Comparison of ENCODE assay signal across 8 cellular contexts in genomic region chr7:91288208-91288824, GRCh38. TPM values are rescaled to one million over a fixed set of nuclear protein-coding genes. Genes with fewer than 3 reads are reported as not detected.
A peak's percentile ranks its signal among the peaks of the same experiment; 100 is the strongest.
DNase-seq lines count a peak whose midpoint lies in the region; ATAC-seq, FAIRE-seq and TF ChIP-seq lines count a peak whose summit lies in the region.

No MANE protein-coding gene starts in this region.

- no peaks in the 10 kb centered on the region for H3K4me1 Mint-ChIP-seq in immature natural killer cell

- H3K36me3 Mint-ChIP-seq in immature natural killer cell: no peaks in the 10 kb centered on the region

- BruUV-seq in K562 (replicated peaks; lab: Mats Ljungman, UMichigan): no TSS peak

- DNase-seq in Right ventricle myocardium superior (peak; percentile 51), right atrium auricular region (ENCODE audit: low spot score) (no peak), LNCaP clone FGC (ENCODE audit: low read depth) (no peak), K562 (ENCODE audit: extremely low read depth in 1 of 4, low spot score in 3 of 4) (peak; percentile 47 to 81 (median 54)), medulla oblongata (ENCODE audit: extremely low spot score) (peak; percentile 73), immature natural killer cell (no peak), omental fat pad (ENCODE audit: low spot score) (no peak)

- no peak for TF ChIP-seq EP300 in K562 (IDR thresholded peaks at IDR 0.05; ENCODE audit: low read length)

- H3K36me3 ChIP-seq in right atrium auricular region: no peaks in the 10 kb centered on the region
- H3K36me3 ChIP-seq in K562 (ENCODE audit: control insufficient read depth, insufficient read depth, low read length): no peaks in the 10 kb centered on the region

- no peak for TF ChIP-seq POLR2A in K562 (conservative IDR thresholded peaks at IDR 0.05)

- H4K20me1 ChIP-seq in K562 (replicated peaks; ENCODE audit: control insufficient read depth, insufficient read depth, low read length): no peaks in the 10 kb centered on the region

- TF ChIP-seq CTCF in right atrium auricular region (IDR thresholded peaks at IDR 0.05) (peak in 1 of 2 donors; percentile 52), LNCaP clone FGC (IDR thresholded peaks at IDR 0.05; ENCODE audit: control insufficient read depth, extremely low read depth, insufficient read depth) (peak; percentile 71), K562 (IDR thresholded peaks at IDR 0.05 in 2 of 3, conservative IDR thresholded peaks at IDR 0.05 in 1 of 3; ENCODE audit: insufficient read depth in 2 of 3, low read depth in 1 of 3, low read length in 3 of 3) (peak; percentile 74 to 85 (median 82)), omental fat pad (IDR thresholded peaks at IDR 0.05) (no peak)

- H3K27me3 ChIP-seq in right atrium auricular region: no peaks in the 10 kb centered on the region
- H3K27me3 ChIP-seq in K562 (ENCODE audit: control insufficient read depth in 2 of 2, insufficient read depth in 2 of 2, low read length in 2 of 2): no peaks in the 10 kb centered on the region; a peak in 1 of 5 replicates

- peaks cover 0 to 3% (median 0%) of the 10 kb centered on the region in 3 donors for H3K27me3 Mint-ChIP-seq in immature natural killer cell (ENCODE audit: low read depth in 3 of 3)

- H3K4me3 ChIP-seq in right atrium auricular region: no peak overlapping the region
- no peak overlapping the region for H3K4me3 ChIP-seq in LNCaP clone FGC (ENCODE audit: low read depth, low read length)
- H3K4me3 ChIP-seq in K562: no peak overlapping the region

- no peak overlapping the region for H3K4me3 Mint-ChIP-seq in immature natural killer cell

- POLR2A ChIA-PET in K562 (lab: Yijun Ruan, JAX): interaction anchor here (1.2 to 1.4 kb wide), 2 partner anchors 11 to 12 kb away, joined by 5 to 10 read pairs; no protein-coding TSS in a partner anchor

- WGBS in K562 (ENCODE audit: insufficient coverage, low coverage, missing lambda C conversion rate): 28% methylated on average over 3 of the region's 3 CpGs

- H3K4me1 ChIP-seq in right atrium auricular region (peaks cover 0 to 7% of the 10 kb centered on the region in 2 donors), K562 (replicated peaks in 1 of 2; ENCODE audit: control insufficient read depth in 2 of 2, insufficient read depth in 2 of 2, low read length in 2 of 2) (no peaks in the 10 kb centered on the region)

- CTCF ChIA-PET in K562 (lab: Yijun Ruan, JAX; ENCODE audit: low intra/inter-chr PET ratio): interaction anchor here (0.6 to 1.5 kb wide), 2 partner anchors 84 to 348 kb away, joined by 3 to 8 read pairs; no protein-coding TSS in a partner anchor

- FAIRE-seq in K562 (lab: Jason Lieb, UNC): peak; percentile 92

- H3K9me3 ChIP-seq in right atrium auricular region: no peaks in the 10 kb centered on the region
- no peaks in the 10 kb centered on the region for H3K9me3 ChIP-seq in K562 (replicated peaks; ENCODE audit: control insufficient read depth, insufficient read depth, low read depth, low read length)

- no peak overlapping the region for H3K9ac ChIP-seq in K562 (ENCODE audit: insufficient read depth in 1 of 2, low read depth in 2 of 2, low read length in 2 of 2)

- peak; percentile 60 for ATAC-seq in Right ventricle myocardium superior (ENCODE audit: poor library complexity)
- ATAC-seq in K562: peak; percentile 93
- no peak for ATAC-seq in omental fat pad (ENCODE audit: low FRiP score)
- ATAC-seq in HG02763 (IDR thresholded peaks at IDR 0.05; ENCODE audit: unreplicated experiment): no peak

- H3K79me2 ChIP-seq in K562 (ENCODE audit: control insufficient read depth, insufficient read depth, low read length): no peaks in the 10 kb centered on the region

- no peak overlapping the region for H3K27ac Mint-ChIP-seq in immature natural killer cell

- in situ Hi-C loops in K562 (cut with MboI): no loop called here

- H3K27ac ChIP-seq in right atrium auricular region (no peak overlapping the region), K562 (ENCODE audit: extremely low read depth, low read depth, low read length) (no peak overlapping the region)

- no peaks in the 10 kb centered on the region for H3K9me1 ChIP-seq in K562 (ENCODE audit: control insufficient read depth, insufficient read depth, low read length)

- intact Hi-C loops in Right ventricle myocardium superior (cut with DNase I): no loop called here
- intact Hi-C loops in K562 (cut with micrococcal nuclease): loop anchor here (5.0 to 10.0 kb wide), 2 partner anchors 139 to 426 kb away; no protein-coding TSS in a partner anchor

- no peak overlapping the region for H3K4me2 ChIP-seq in K562 (ENCODE audit: insufficient read depth, low read length)

- H3K9me3 Mint-ChIP-seq in immature natural killer cell: peaks cover 0 to 10% (median 5%) of the 10 kb centered on the region in 6 donors

- H2AFZ ChIP-seq in K562 (ENCODE audit: low read depth, low read length): no peak overlapping the region

- TF ChIP-seq RAD21 in K562 (CRISPR knock-in tag; conservative IDR thresholded peaks at IDR 0.05 in 1 of 2, IDR thresholded peaks at IDR 0.05 in 1 of 2): peak; percentile 66 to 83

TF ChIP-seq in K562, 482 proteins besides CTCF, POLR2A, EP300 and RAD21 (continues in another document):
- no peak for TF ChIP-seq ELF4 (CRISPR knock-in tag; IDR thresholded peaks at IDR 0.05)
- peak in 1 of 2 experiments; percentile 24; a peak in 1 of 3 replicates for TF ChIP-seq CBX3 (IDR thresholded peaks at IDR 0.05; ENCODE audit: borderline replicate concordance in 1 of 2, low read length in 2 of 2)
- no peak for TF ChIP-seq ZZZ3 (IDR thresholded peaks at IDR 0.05)
- TF ChIP-seq ZNF511 (CRISPR knock-in tag; IDR thresholded peaks at IDR 0.05): no peak
- TF ChIP-seq HDGF (IDR thresholded peaks at IDR 0.05): no peak
- TF ChIP-seq CC2D1A (IDR thresholded peaks at IDR 0.05): peak; percentile 60; the same call in 1 of the 2 replicates
- no peak for TF ChIP-seq KHSRP (IDR thresholded peaks at IDR 0.05)
- TF ChIP-seq PML (IDR thresholded peaks at IDR 0.05; ENCODE audit: low read length): no peak
- TF ChIP-seq DEAF1 (CRISPR knock-in tag; IDR thresholded peaks at IDR 0.05): peak; percentile 47; the same call in 1 of the 2 replicates
- peak; percentile 66; the same call in 1 of the 2 replicates for TF ChIP-seq HINFP (tag; conservative IDR thresholded peaks at IDR 0.05; ENCODE audit: low read depth)
- TF ChIP-seq MEIS2 (IDR thresholded peaks at IDR 0.05; ENCODE audit: partially characterized antibody): peak; percentile 12
- peak; percentile 25; the same call in 1 of the 2 replicates for TF ChIP-seq EHMT2 (IDR thresholded peaks at IDR 0.05)
- peak; percentile 70; the same call in 1 of the 2 replicates for TF ChIP-seq SMC3 (conservative IDR thresholded peaks at IDR 0.05; ENCODE audit: insufficient read depth, low read depth, low read length)

RNA-seq across cellular contexts. Expression of gene FZD1, which starts 24.1 kb away (rescaled TPM):
- total RNA-seq in Right ventricle myocardium superior: 8.6 TPM
- 10 to 100 TPM; 16.9 to 27.0 TPM for total RNA-seq in right atrium auricular region
- 2.7 and 4.4 TPM in 2 replicates for total RNA-seq in K562 (2011; cell fraction: chromatin; rRNA removed; ENCODE audit: low replicate concordance)
- 7.2 and 7.8 TPM in 2 replicates for total RNA-seq in K562 (2011; cell fraction: nucleolus; rRNA removed)
- total RNA-seq in K562 (2011; cell fraction: nucleoplasm; rRNA removed): 4.8 and 5.5 TPM in 2 replicates
- 3.7 and 4.4 TPM in 2 replicates for total RNA-seq in K562 (2014; rRNA removed)
- 1.8 and 1.9 TPM in 2 replicates for total RNA-seq in K562 (2014; rRNA removed; fragmentation: Illumina TruSeq; extraction: Trizol)
- total RNA-seq in K562 (2015; rRNA removed; fragmentation: Illumina TruSeq; extraction: Trizol): 2.4 and 2.5 TPM in 2 replicates
- total RNA-seq in K562 (2021): 4.9 and 5.1 TPM in 2 replicates
- 0.60 and 1.0 TPM in 2 replicates for polyA plus RNA-seq in K562 (2011; rRNA removed)
- 0.75 and 2.3 TPM in 2 replicates for polyA plus RNA-seq in K562 (2011; cell fraction: cytosol; rRNA removed)
- 0.86 and 1.7 TPM in 2 replicates for polyA plus RNA-seq in K562 (2011; cell fraction: nucleus; rRNA removed)
- 2.5 and 2.8 TPM in 2 replicates for polyA plus RNA-seq in K562 (2012)
- 1.7 and 2.1 TPM in 2 replicates for polyA plus RNA-seq in K562 (2014; fragmentation: Illumina TruSeq; extraction: Trizol)
- polyA plus RNA-seq in K562 (2014; fragmentation: Nextera tagmentation; extraction: Ambion mirVana): under 1 TPM; 0.25 to 0.27 TPM
- 2.7 and 3.0 TPM in 2 replicates for polyA plus RNA-seq in K562 (2014; rRNA removed)
- 0.93 and 1.8 TPM in 2 replicates for polyA minus RNA-seq in K562 (2011; rRNA and poly(A)+ RNA removed)
- polyA minus RNA-seq in K562 (2011; cell fraction: cytosol; rRNA and poly(A)+ RNA removed): 2.3 and 2.6 TPM in 2 replicates
- polyA minus RNA-seq in K562 (2011; cell fraction: nucleus; rRNA and poly(A)+ RNA removed): 3.0 and 3.4 TPM in 2 replicates
- under 1 TPM in 1 of 3 donors, not detected in 2; 0.12 TPM for polyA plus RNA-seq in immature natural killer cell
- 10 to 100 TPM in 3 of 4 donors, 1 to 10 TPM in 1; 8.0 to 19.7 (median 13.2) TPM for total RNA-seq in omental fat pad

Comparison
In these comparisons a context has a peak if more than half of its experiments do, and no peak if none do; other contexts are left out.
1. DNase-seq: peak in Right ventricle myocardium superior (single experiment), K562 (4 of 4) and medulla oblongata (single experiment); none in right atrium auricular region (single experiment), LNCaP clone FGC (single experiment), immature natural killer cell (0 of 3) and omental fat pad (single experiment).
2. ATAC-seq: peak in Right ventricle myocardium superior (single experiment) and K562 (single experiment); none in omental fat pad (single experiment) and HG02763 (single experiment).
3. CTCF ChIP-seq: peak in LNCaP clone FGC (single experiment) and K562 (3 of 3); none in omental fat pad (0 of 3).